In the genomic region with DNA sequence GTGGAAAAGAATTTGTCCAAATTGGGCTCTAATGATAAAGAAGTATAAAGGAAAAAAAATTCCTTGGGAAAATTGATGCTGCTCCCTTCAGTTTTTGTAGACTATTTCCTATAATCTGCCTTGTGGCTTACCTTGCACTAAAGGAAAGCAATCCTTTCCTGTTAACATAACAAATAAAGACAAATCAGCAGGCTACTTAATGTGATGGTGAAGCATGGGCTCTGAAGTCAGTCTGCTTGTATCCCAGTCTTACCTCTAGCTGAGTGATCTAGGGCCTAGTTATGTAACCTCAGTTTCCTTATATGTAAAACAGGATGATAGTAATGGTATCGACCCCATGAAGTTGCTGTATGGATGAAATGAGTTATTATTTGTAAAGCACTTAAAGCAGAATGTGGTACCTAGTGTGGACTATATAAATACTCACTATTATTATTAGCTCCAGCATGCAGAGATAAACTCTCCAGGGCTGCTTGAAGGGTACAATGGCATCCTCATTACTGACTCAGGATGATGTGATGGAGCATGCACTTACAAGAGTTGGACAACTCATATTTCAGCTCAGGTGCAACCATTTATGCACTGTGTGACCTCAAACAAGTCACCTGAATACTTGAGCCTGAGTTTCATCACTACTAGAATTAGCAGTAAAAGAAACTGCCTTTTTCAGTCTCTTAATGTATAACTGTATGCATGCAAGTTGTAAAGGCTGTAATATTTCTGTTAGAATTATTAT, we compare ENCODE assay signal across 17 cellular contexts.
A peak's percentile ranks its signal among the peaks of the same experiment; 100 is the strongest.
DNase-seq lines count a peak whose midpoint lies in the region; ATAC-seq and TF ChIP-seq lines count a peak whose summit lies in the region.
"Had no signal": no experiment of that assay in that cellular context is flagged by ENCODE, and none has a peak within 500 bp of the region (broad histone marks: within the 10 kb centered on the region; RNA-seq: fewer than 3 reads in every experiment).

No MANE protein-coding gene starts in this region.

- POLR2A ChIA-PET in MCF 10A (lab: Yijun Ruan, JAX) = interaction anchor here (0.8 kb wide), 1 partner anchor 17 kb away, joined by 3 read pairs; no protein-coding TSS in a partner anchor

- CTCF ChIA-PET in mammary epithelial cell (lab: Charles Lee; ENCODE audit: low non-redundant PET) (interaction anchor here (0.9 kb wide), 1 partner anchor 19 kb away, joined by 4 read pairs; no protein-coding TSS in a partner anchor), MCF 10A (lab: Yijun Ruan, JAX) (interaction anchor here (0.6 to 1.2 kb wide), 4 partner anchors 15 to 162 kb away, joined by 3 to 4 read pairs (median 3); partner anchors contain the start of gene DKK1)

- peak overlapping the region; percentile 20 for H3K27ac ChIP-seq in mammary epithelial cell (ENCODE audit: insufficient read depth, low read depth, low read length)
- no peak overlapping the region for H3K27ac ChIP-seq in RWPE2 (ENCODE audit: poor library complexity, severe bottlenecking)
- no peak overlapping the region for H3K27ac ChIP-seq in GM23248
- no peak overlapping the region for H3K27ac ChIP-seq in brain microvascular endothelial cell

- in situ Hi-C loops in mammary epithelial cell (cut with MboI; ENCODE audit: low sequenced_read_pairs in 2 of 2) = no loop called here
- in situ Hi-C loops in GM23248 (cut with MboI) = no loop called here
- in situ Hi-C loops in brain microvascular endothelial cell (cut with HindIII; ENCODE audit: low pct_ligation_motif_present, low sequenced_read_pairs) = no loop called here

- H3K36me3 ChIP-seq in mammary epithelial cell (ENCODE audit: insufficient read depth, low read length) (no peaks in the 10 kb centered on the region), RWPE2 (ENCODE audit: low read depth) (no peaks in the 10 kb centered on the region), GM23248 (ENCODE audit: low read depth) (no peaks in the 10 kb centered on the region), brain microvascular endothelial cell (replicated peaks) (no peaks in the 10 kb centered on the region)

- no peaks in the 10 kb centered on the region for H3K36me3 Mint-ChIP-seq in MCF 10A (ENCODE audit: insufficient read depth, unreplicated experiment)

- no peaks in the 10 kb centered on the region for H3K27me3 Mint-ChIP-seq in MCF 10A (ENCODE audit: insufficient read depth, unreplicated experiment)
- H3K27me3 Mint-ChIP-seq: CD4-positive, alpha-beta T cell had no signal

- H3K9me3 ChIP-seq in mammary epithelial cell (replicated peaks; ENCODE audit: insufficient read depth, low read length) (no peaks in the 10 kb centered on the region), RWPE2 (ENCODE audit: severe bottlenecking) (no peaks in the 10 kb centered on the region), GM23248 (ENCODE audit: low read depth) (no peaks in the 10 kb centered on the region)

- BruUV-seq in mammary epithelial cell (replicated peaks; lab: Mats Ljungman, UMichigan) = TSS peak; percentile 61
- BruUV-seq in MCF 10A (replicated peaks; lab: Mats Ljungman, UMichigan) = no TSS peak

- H2AFZ ChIP-seq in mammary epithelial cell (ENCODE audit: low read depth, low read length) = no peak overlapping the region
- no peak overlapping the region for H2AFZ ChIP-seq in GM23248

- intact Hi-C loops in mammary epithelial cell (cut with micrococcal nuclease) = loop anchor here (1.0 kb wide), 2 partner anchors 27 to 156 kb away; partner anchors contain the start of gene DKK1
- intact Hi-C loops in MCF 10A (cut with micrococcal nuclease) = no loop called here

- no peaks in the 10 kb centered on the region for H3K9me3 Mint-ChIP-seq in MCF 10A (ENCODE audit: unreplicated experiment)
- H3K9me3 Mint-ChIP-seq: CD4-positive, alpha-beta T cell; HFFc6 had no signal

- peaks cover 4% of the 10 kb centered on the region for H3K4me1 Mint-ChIP-seq in MCF 10A (ENCODE audit: insufficient read depth, unreplicated experiment)

- dilution Hi-C loops in mammary epithelial cell (cut with HindIII; ENCODE audit: low sequenced_read_pairs) = loop anchor here (10.0 kb wide), 1 partner anchor 155 kb away; the partner anchor contains the start of gene DKK1

- H3K4me1 ChIP-seq in mammary epithelial cell (ENCODE audit: insufficient read depth, low read length) (peaks cover 19% of the 10 kb centered on the region), RWPE2 (ENCODE audit: insufficient read depth, poor library complexity, severe bottlenecking) (peaks cover 6% of the 10 kb centered on the region), GM23248 (ENCODE audit: insufficient read depth) (peaks cover 10% of the 10 kb centered on the region)

- peak; percentile 88 for ATAC-seq in RWPE2 (ENCODE audit: low read depth)
- peak; percentile 48 for ATAC-seq in esophagus mucosa
- ATAC-seq: HepG2 had no signal

- TF ChIP-seq CTCF in mammary epithelial cell (conservative IDR thresholded peaks at IDR 0.05 in 1 of 2, IDR thresholded peaks at IDR 0.05 in 1 of 2; ENCODE audit: extremely low read depth in 1 of 2, insufficient read depth in 1 of 2, low read depth in 1 of 2, low read length in 2 of 2) (no peak), MCF 10A (IDR thresholded peaks at IDR 0.05; ENCODE audit: unreplicated experiment) (no peak), RWPE2 (IDR thresholded peaks at IDR 0.05; ENCODE audit: poor library complexity, severe bottlenecking) (no peak), brain microvascular endothelial cell (IDR thresholded peaks at IDR 0.05; ENCODE audit: low read depth, low read length, missing control alignments) (no peak)

- DNase-seq in mammary epithelial cell (peak; percentile 88), MCF 10A (ENCODE audit: unreplicated experiment) (no peak), RWPE2 (ENCODE audit: low spot score) (no peak), GM23248 (no peak), brain microvascular endothelial cell (no peak)
- no peak for DNase-seq in stimulated activated CD4-positive, alpha-beta T cell treated with anti-CD3 and anti-CD28 coated beads, Interleukin-4, amount 100 ng/mL, for 1 hour
- DNase-seq in activated CD8-positive, alpha-beta memory T cell treated with anti-CD3 and anti-CD28 coated beads, Interleukin-2, amount 50 U/mL, for 48 hours = no peak
- DNase-seq: 8988T; ACHN; C1 segment of cervical spinal cord; Calu3; CD4-positive, alpha-beta T cell; DMS 273 treated with DMSO at 0.1 percent for 48 hours; HCEC 1CT; HFFc6 had no signal

- H3F3A ChIP-seq in GM23248 (ENCODE audit: insufficient read depth) = peaks cover 4% of the 10 kb centered on the region; the same call in 1 of the 2 replicates

- H3K27ac Mint-ChIP-seq in MCF 10A (ENCODE audit: low read depth, unreplicated experiment) = no peak overlapping the region
- H3K27ac Mint-ChIP-seq: CD4-positive, alpha-beta T cell; HFFc6 had no signal

- no peak overlapping the region for H3K4me3 Mint-ChIP-seq in MCF 10A (ENCODE audit: unreplicated experiment)
- H3K4me3 Mint-ChIP-seq: CD4-positive, alpha-beta T cell; HFFc6 had no signal

- H3K27me3 ChIP-seq in mammary epithelial cell (ENCODE audit: insufficient read depth, low read length) (no peaks in the 10 kb centered on the region), RWPE2 (ENCODE audit: insufficient read depth, poor library complexity, severe bottlenecking) (no peaks in the 10 kb centered on the region), GM23248 (replicated peaks; ENCODE audit: insufficient read depth) (no peaks in the 10 kb centered on the region), brain microvascular endothelial cell (replicated peaks) (no peaks in the 10 kb centered on the region)

- H3K4me3 ChIP-seq in mammary epithelial cell (replicated peaks in 1 of 3; ENCODE audit: insufficient read depth in 1 of 3, low read depth in 2 of 3, low read length in 3 of 3) (no peak overlapping the region), RWPE2 (ENCODE audit: severe bottlenecking) (no peak overlapping the region), GM23248 (no peak overlapping the region), brain microvascular endothelial cell (ENCODE audit: low read depth, low read length) (no peak overlapping the region)

- H3K9ac ChIP-seq in mammary epithelial cell (ENCODE audit: insufficient read depth, low read length) (no peak overlapping the region), GM23248 (no peak overlapping the region)

- H3K4me2 ChIP-seq in mammary epithelial cell (ENCODE audit: insufficient read depth, low read depth, low read length) (no peak overlapping the region), GM23248 (ENCODE audit: unreplicated experiment) (no peak overlapping the region)

- H3K79me2 ChIP-seq in mammary epithelial cell (ENCODE audit: insufficient read depth, low read length) (no peaks in the 10 kb centered on the region), GM23248 (ENCODE audit: insufficient read depth) (no peaks in the 10 kb centered on the region)

- H4K20me1 ChIP-seq in mammary epithelial cell (ENCODE audit: insufficient read depth, low read length) = no peaks in the 10 kb centered on the region
- H4K20me1 ChIP-seq in GM23248 (ENCODE audit: insufficient read depth) = no peaks in the 10 kb centered on the region

- 93% methylated on average over 1 of the region's 1 CpG for WGBS in mammary epithelial cell (ENCODE audit: low coverage, missing lambda C conversion rate)
- 93 to 100% methylated on average over 1 of the region's 1 CpG for WGBS in GM23248 (ENCODE audit: low coverage in 1 of 2, low lambda C conversion rate in 2 of 2, missing lambda C conversion rate in 2 of 2), 2 experiments

- no peaks in the 10 kb centered on the region for H3K9me2 ChIP-seq in GM23248 (ENCODE audit: insufficient read depth)
